ENCODE assay signal across 25 cellular contexts in genomic region chr9:130633336-130634190, GRCh38. TPM values are rescaled to one million over a fixed set of nuclear protein-coding genes. Genes with fewer than 3 reads are reported as not detected.
"Had no signal": no experiment of that assay in that cellular context is flagged by ENCODE, and none has a peak within 500 bp of the region (broad histone marks: within the 10 kb centered on the region; RNA-seq: fewer than 3 reads in every experiment).

No MANE protein-coding gene starts in this region.

- DNase-seq: activated CD4-positive, alpha-beta memory T cell treated with anti-CD3 and anti-CD28 coated beads for 36 hours; activated CD4-positive, alpha-beta T cell treated with anti-CD3 and anti-CD28 coated beads for 4 hours; activated CD4-positive, CD25-positive, alpha-beta regulatory T cell; activated naive CD4-positive, alpha-beta T cell; adrenal gland; central memory CD4-positive, alpha-beta T cell; effector memory CD8-positive, alpha-beta T cell; esophagus squamous epithelium; heart left ventricle; nucleus accumbens; right lobe of liver; small intestine; stimulated activated CD4-positive, alpha-beta T cell treated with anti-CD3 and anti-CD28 coated beads, Interleukin-15, amount 100 ng/mL, for 24 hours; stimulated activated CD4-positive, alpha-beta T cell treated with anti-CD3 and anti-CD28 coated beads, Interleukin-2, amount 100 ng/mL, for 48 hours; stimulated activated CD8-positive, alpha-beta memory T cell treated with anti-CD3 and anti-CD28 coated beads, Interleukin-4, amount 100 ng/mL, for 48 hours; stimulated activated naive B cell treated with anti-CD40 and anti-IgM and Interleukin-4, amounts not matched to agents 10 μg/mL and 1 μg/mL and 100 μg/mL, for 72 hours; T-helper 17 cell; transverse colon; uterus had no signal

- H3K9me3 ChIP-seq: adrenal gland, esophagus squamous epithelium, gastroesophageal sphincter, heart left ventricle, right lobe of liver, transverse colon, uterus had no signal

- H3K27me3 ChIP-seq: adrenal gland, esophagus squamous epithelium, gastroesophageal sphincter, heart left ventricle, right lobe of liver, transverse colon, uterus had no signal

- H3K27ac ChIP-seq: adrenal gland, esophagus squamous epithelium, gastroesophageal sphincter, heart left ventricle, right lobe of liver, transverse colon, uterus had no signal

- H3K27ac Mint-ChIP-seq: activated CD4-positive, alpha-beta memory T cell treated with anti-CD3 and anti-CD28 coated beads for 36 hours; activated naive CD8-positive, alpha-beta T cell; natural killer cell treated with Interleukin-12 subunit alpha and Interleukin-12 subunit beta and Interleukin-15 and Interleukin-18, amount 100 ng/mL, for 72 hours; stimulated activated naive B cell treated with anti-CD40 and anti-IgM and Interleukin-4, amounts not matched to agents 10 μg/mL and 1 μg/mL and 100 μg/mL, for 72 hours had no signal

- H3K36me3 Mint-ChIP-seq: natural killer cell treated with Interleukin-12 subunit alpha and Interleukin-12 subunit beta and Interleukin-15 and Interleukin-18, amount 100 ng/mL, for 72 hours had no signal

- H3K4me1 ChIP-seq: adrenal gland, esophagus squamous epithelium, gastroesophageal sphincter, right lobe of liver, transverse colon, uterus had no signal

- ATAC-seq: effector memory CD8-positive, alpha-beta T cell; gastroesophageal sphincter; heart left ventricle; natural killer cell treated with Interleukin-12 subunit alpha and Interleukin-12 subunit beta and Interleukin-15 and Interleukin-18, amount 100 ng/mL, for 72 hours; right lobe of liver; stimulated activated naive B cell treated with anti-CD40 and anti-IgM and Interleukin-4, amounts not matched to agents 10 μg/mL and 1 μg/mL and 100 μg/mL, for 72 hours; T-helper 17 cell had no signal

- H3K27me3 Mint-ChIP-seq: activated CD4-positive, alpha-beta memory T cell treated with anti-CD3 and anti-CD28 coated beads for 36 hours; activated naive CD8-positive, alpha-beta T cell; effector memory CD8-positive, alpha-beta T cell; natural killer cell treated with Interleukin-12 subunit alpha and Interleukin-12 subunit beta and Interleukin-15 and Interleukin-18, amount 100 ng/mL, for 72 hours; stimulated activated naive B cell treated with anti-CD40 and anti-IgM and Interleukin-4, amounts not matched to agents 10 μg/mL and 1 μg/mL and 100 μg/mL, for 72 hours; T-helper 17 cell had no signal

- H3K4me3 Mint-ChIP-seq: activated CD4-positive, alpha-beta memory T cell treated with anti-CD3 and anti-CD28 coated beads for 36 hours; activated naive CD8-positive, alpha-beta T cell; effector memory CD8-positive, alpha-beta T cell; natural killer cell treated with Interleukin-12 subunit alpha and Interleukin-12 subunit beta and Interleukin-15 and Interleukin-18, amount 100 ng/mL, for 72 hours; stimulated activated naive B cell treated with anti-CD40 and anti-IgM and Interleukin-4, amounts not matched to agents 10 μg/mL and 1 μg/mL and 100 μg/mL, for 72 hours; T-helper 17 cell had no signal

- H3K36me3 ChIP-seq: uterus had no signal

- H3K9me3 Mint-ChIP-seq: activated CD4-positive, alpha-beta memory T cell treated with anti-CD3 and anti-CD28 coated beads for 36 hours; effector memory CD8-positive, alpha-beta T cell; natural killer cell treated with Interleukin-12 subunit alpha and Interleukin-12 subunit beta and Interleukin-15 and Interleukin-18, amount 100 ng/mL, for 72 hours; stimulated activated naive B cell treated with anti-CD40 and anti-IgM and Interleukin-4, amounts not matched to agents 10 μg/mL and 1 μg/mL and 100 μg/mL, for 72 hours had no signal

- H3K4me3 ChIP-seq: adrenal gland, esophagus squamous epithelium, gastroesophageal sphincter, heart left ventricle, right lobe of liver, transverse colon, uterus had no signal

- H3K4me1 Mint-ChIP-seq: stimulated activated naive B cell treated with anti-CD40 and anti-IgM and Interleukin-4, amounts not matched to agents 10 μg/mL and 1 μg/mL and 100 μg/mL, for 72 hours had no signal

RNA-seq across cellular contexts. Expression of gene PRDM12, which starts 30.8 kb away (rescaled TPM):
- total RNA-seq: dermis microvascular lymphatic vessel endothelial cell, esophagus squamous epithelium, gastroesophageal sphincter, liver, T-helper 17 cell, temporal lobe, transverse colon, uterus had no signal
- polyA plus RNA-seq: heart left ventricle had no signal
